ENCODE assay signal across 13 cellular contexts in genomic region chr15:51735211-51735610, GRCh38. TPM values are rescaled to one million over a fixed set of nuclear protein-coding genes. Genes with fewer than 3 reads are reported as not detected.
DNase-seq lines count a peak whose midpoint lies in the region; ATAC-seq and TF ChIP-seq lines count a peak whose summit lies in the region.
"Had no signal": no experiment of that assay in that cellular context is flagged by ENCODE, and none has a peak within 500 bp of the region (broad histone marks: within the 10 kb centered on the region; RNA-seq: fewer than 3 reads in every experiment).

No MANE protein-coding gene starts in this region.

- H3K36me3 ChIP-seq in psoas muscle (ENCODE audit: insufficient read depth in 1 of 2, low read depth in 1 of 2), result no peaks in the 10 kb centered on the region
- H3K36me3 ChIP-seq: heart left ventricle had no signal

- no peaks in the 10 kb centered on the region for H3K9me3 Mint-ChIP-seq in activated naive CD8-positive, alpha-beta T cell treated with anti-CD3 and anti-CD28 coated beads for 36 hours
- H3K9me3 Mint-ChIP-seq: nephron had no signal

- H3K27me3 Mint-ChIP-seq in activated naive CD8-positive, alpha-beta T cell treated with anti-CD3 and anti-CD28 coated beads for 36 hours, result peaks cover 4% of the 10 kb centered on the region

- DNase-seq in NCI-H82 (lab: John Stamatoyannopoulos, UW) (peak; percentile 48), NCI-H82 treated with DMSO at 0.1 percent for 48 hours (lab: John Stamatoyannopoulos, UW; ENCODE audit: unreplicated experiment) (no peak), psoas muscle (no peak), NCI-H226 (no peak)
- peak; percentile 22 for DNase-seq in activated naive CD8-positive, alpha-beta T cell treated with anti-CD3 and anti-CD28 coated beads for 36 hours
- DNase-seq: aorta, heart left ventricle, NCI-H1436 had no signal

- peak; percentile 22 for ATAC-seq in HG03354 (IDR thresholded peaks at IDR 0.05; ENCODE audit: poor library complexity, severe bottlenecking, unreplicated experiment)
- no peak for ATAC-seq in psoas muscle
- ATAC-seq in HG03196 (IDR thresholded peaks at IDR 0.05; ENCODE audit: unreplicated experiment), result no peak
- no peak for ATAC-seq in GM19452 (IDR thresholded peaks at IDR 0.05; ENCODE audit: unreplicated experiment)
- ATAC-seq: heart left ventricle had no signal

- peaks cover 67% of the 10 kb centered on the region for H3K4me1 Mint-ChIP-seq in activated naive CD8-positive, alpha-beta T cell treated with anti-CD3 and anti-CD28 coated beads for 36 hours

- 68 to 74% (median 70%) methylated on average over 2 of the region's 2 CpGs for WGBS in psoas muscle, 3 donors

- H3K27ac Mint-ChIP-seq in activated naive CD8-positive, alpha-beta T cell treated with anti-CD3 and anti-CD28 coated beads for 36 hours, result peak overlapping the region; percentile 91
- H3K27ac Mint-ChIP-seq: nephron had no signal

- H3K27ac ChIP-seq in psoas muscle, result peak overlapping the region; percentile 11

- no peaks in the 10 kb centered on the region for H3K27me3 ChIP-seq in psoas muscle (ENCODE audit: insufficient read depth in 3 of 3, low read length in 2 of 3)
- H3K27me3 ChIP-seq: heart left ventricle had no signal

- H3K4me3 Mint-ChIP-seq in activated naive CD8-positive, alpha-beta T cell treated with anti-CD3 and anti-CD28 coated beads for 36 hours, result peak overlapping the region; percentile 87

- TF ChIP-seq CTCF in psoas muscle (IDR thresholded peaks at IDR 0.05), result no peak

- peaks cover 57% of the 10 kb centered on the region for H3K4me1 ChIP-seq in psoas muscle

- intact Hi-C loops in psoas muscle (cut with DNase I), result no loop called here

- H3K4me3 ChIP-seq in psoas muscle, result no peak overlapping the region

- H3K9me3 ChIP-seq in psoas muscle, result no peaks in the 10 kb centered on the region
- H3K9me3 ChIP-seq: heart left ventricle had no signal

- peaks cover 25% of the 10 kb centered on the region for H3K36me3 Mint-ChIP-seq in activated naive CD8-positive, alpha-beta T cell treated with anti-CD3 and anti-CD28 coated beads for 36 hours

RNA-seq across cellular contexts. Expression of gene LYSMD2, which starts 2.2 kb away (rescaled TPM):
- 10 to 100 TPM; 23.5 to 24.2 TPM for total RNA-seq in activated naive CD8-positive, alpha-beta T cell treated with anti-CD3 and anti-CD28 coated beads for 36 hours
- total RNA-seq in psoas muscle, result 10 to 100 TPM in 2 of 4 donors, 1 to 10 TPM in 2; 5.6 to 16.8 (median 9.8) TPM
- polyA plus RNA-seq in psoas muscle, result 1 to 10 TPM; 4.3 to 9.7 (median 6.8) TPM

RNA-seq across cellular contexts. Expression of gene TMOD2, which starts 16.2 kb away (rescaled TPM):
- total RNA-seq in activated naive CD8-positive, alpha-beta T cell treated with anti-CD3 and anti-CD28 coated beads for 36 hours, result 1 to 10 TPM; 4.2 to 4.8 TPM
- total RNA-seq in psoas muscle, result 1 to 10 TPM; 2.1 to 5.8 (median 2.1) TPM
- polyA plus RNA-seq in psoas muscle, result 1 to 10 TPM in 1 of 3 donors, under 1 TPM in 2; 0.49 to 2.6 (median 0.82) TPM

RNA-seq across cellular contexts. Expression of gene SCG3, which starts 53.9 kb away (rescaled TPM):
- total RNA-seq in activated naive CD8-positive, alpha-beta T cell treated with anti-CD3 and anti-CD28 coated beads for 36 hours, result not detected
- total RNA-seq in psoas muscle, result not detected
- polyA plus RNA-seq in psoas muscle, result under 1 TPM; 0.04 to 0.07 (median 0.06) TPM
- total RNA-seq: aorta had no signal
- polyA plus RNA-seq: AG04450 had no signal

Comparison
In these comparisons a context has a peak if more than half of its experiments do, and no peak if none do; other contexts are left out.
1. DNase-seq: peak in NCI-H82 (single experiment) and activated naive CD8-positive, alpha-beta T cell treated with anti-CD3 and anti-CD28 coated beads for 36 hours (single experiment); none in NCI-H82 treated with DMSO at 0.1 percent for 48 hours (single experiment), psoas muscle (0 of 2) and NCI-H226 (single experiment).